9 cellular contexts compared by ENCODE assay signal in the genomic region with DNA sequence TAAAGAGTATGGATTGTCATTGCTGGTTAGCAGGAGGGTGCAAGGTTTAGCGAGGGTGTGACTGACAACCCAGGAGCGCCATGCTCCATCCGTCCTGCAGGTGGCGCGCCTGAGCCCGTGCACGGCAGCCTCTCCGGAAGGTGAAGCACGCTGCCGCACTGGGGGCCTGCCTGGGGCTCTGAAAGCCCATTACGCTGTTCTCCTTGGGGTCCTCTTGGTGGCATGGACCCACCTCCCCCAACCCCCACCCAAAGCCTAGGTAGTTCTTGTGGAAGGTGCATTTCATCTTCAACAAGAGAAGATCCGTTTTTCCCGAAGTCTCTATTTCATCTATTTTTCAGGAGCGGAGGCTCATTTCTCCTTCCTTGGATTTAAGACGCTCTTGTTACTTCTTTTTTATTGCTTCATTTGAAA.
DNase-seq lines count a peak whose midpoint lies in the region; ATAC-seq and TF ChIP-seq lines count a peak whose summit lies in the region.
"Had no signal": no experiment of that assay in that cellular context is flagged by ENCODE, and none has a peak within 500 bp of the region (broad histone marks: within the 10 kb centered on the region; RNA-seq: fewer than 3 reads in every experiment).

No MANE protein-coding gene starts in this region.

- H3K4me1 ChIP-seq in Panc1 (ENCODE audit: control insufficient read depth, insufficient read depth, low read length) (no peaks in the 10 kb centered on the region), right atrium auricular region (no peaks in the 10 kb centered on the region)

- BruUV-seq in Panc1 (replicated peaks; lab: Mats Ljungman, UMichigan) = no TSS peak

- H3K9me3 ChIP-seq in Panc1 (ENCODE audit: control insufficient read depth, insufficient read depth, low read depth, low read length) (no peaks in the 10 kb centered on the region), right atrium auricular region (no peaks in the 10 kb centered on the region)

- H3K4me3 ChIP-seq in Panc1 (ENCODE audit: low read depth in 2 of 2, low read length in 2 of 2) (no peak overlapping the region), right atrium auricular region (no peak overlapping the region)
- H3K4me3 ChIP-seq: SK-N-MC had no signal

- no peaks in the 10 kb centered on the region for H3K27me3 ChIP-seq in Panc1 (ENCODE audit: control insufficient read depth, insufficient read depth, low read length)
- H3K27me3 ChIP-seq in right atrium auricular region = no peaks in the 10 kb centered on the region

- CTCF ChIA-PET in Panc1 (lab: Charles Lee) = interaction anchor here (0.7 kb wide), 1 partner anchor 9 kb away, joined by 4 read pairs; no protein-coding TSS in a partner anchor

- in situ Hi-C loops in Panc1 (cut with HindIII; ENCODE audit: low pct_unique_long_range_greater_than_20kb, low sequenced_read_pairs) = no loop called here

- H3K27ac ChIP-seq in Panc1 (ENCODE audit: low read length) (no peak overlapping the region), right atrium auricular region (no peak overlapping the region)
- H3K27ac ChIP-seq: SK-N-MC had no signal

- intact Hi-C loops in Panc1 (cut with micrococcal nuclease; ENCODE audit: unreplicated experiment) = loop anchor here (5.0 kb wide), 1 partner anchor 87 kb away; no protein-coding TSS in a partner anchor

- ATAC-seq in Panc1 = peak; percentile 85
- ATAC-seq in GM19328 (IDR thresholded peaks at IDR 0.05; ENCODE audit: unreplicated experiment) = no peak
- ATAC-seq in GM21825 (IDR thresholded peaks at IDR 0.05; ENCODE audit: unreplicated experiment) = no peak
- ATAC-seq in GM19351 (IDR thresholded peaks at IDR 0.05; ENCODE audit: unreplicated experiment) = no peak

- H3K36me3 ChIP-seq in Panc1 (ENCODE audit: control insufficient read depth, insufficient read depth, low read length) = no peaks in the 10 kb centered on the region
- no peaks in the 10 kb centered on the region for H3K36me3 ChIP-seq in right atrium auricular region

- POLR2A ChIA-PET in Panc1 (lab: Charles Lee) = no interaction called here

- peak; percentile 97 for TF ChIP-seq CTCF in GM12872 (IDR thresholded peaks at IDR 0.05; ENCODE audit: insufficient read depth, low read depth, low read length)
- peak; percentile 99 for TF ChIP-seq CTCF in Panc1 (IDR thresholded peaks at IDR 0.05)
- TF ChIP-seq CTCF in right atrium auricular region (IDR thresholded peaks at IDR 0.05) = peak; percentile 57 to 87

- no peak for DNase-seq in Panc1 (ENCODE audit: low read depth, low spot score)
- DNase-seq in activated gamma-delta T cell treated with anti-CD3 and anti-CD28 coated beads, Interleukin-2, amount 50 U/mL, for 16 hours (ENCODE audit: low read depth) = peak; percentile 35
- DNase-seq in right atrium auricular region (ENCODE audit: low spot score) = no peak
- peak; percentile 32 to 62 for DNase-seq in stimulated activated CD4-positive, alpha-beta T cell treated with anti-CD3 and anti-CD28 coated beads, Interleukin-1b, Interleukin-23, amount 100 ng/mL, for 4 hours (ENCODE audit: low read depth in 2 of 2)

Comparison
In these comparisons a context has a peak if more than half of its experiments do, and no peak if none do; other contexts are left out.
1. DNase-seq: peak in activated gamma-delta T cell treated with anti-CD3 and anti-CD28 coated beads, Interleukin-2, amount 50 U/mL, for 16 hours (single experiment) and stimulated activated CD4-positive, alpha-beta T cell treated with anti-CD3 and anti-CD28 coated beads, Interleukin-1b, Interleukin-23, amount 100 ng/mL, for 4 hours (2 of 2); none in Panc1 (single experiment) and right atrium auricular region (single experiment).
2. Peak in every context shown above with its lines, with median percentiles within 50 percentile points of each other: CTCF ChIP-seq.